In the genomic region with DNA sequence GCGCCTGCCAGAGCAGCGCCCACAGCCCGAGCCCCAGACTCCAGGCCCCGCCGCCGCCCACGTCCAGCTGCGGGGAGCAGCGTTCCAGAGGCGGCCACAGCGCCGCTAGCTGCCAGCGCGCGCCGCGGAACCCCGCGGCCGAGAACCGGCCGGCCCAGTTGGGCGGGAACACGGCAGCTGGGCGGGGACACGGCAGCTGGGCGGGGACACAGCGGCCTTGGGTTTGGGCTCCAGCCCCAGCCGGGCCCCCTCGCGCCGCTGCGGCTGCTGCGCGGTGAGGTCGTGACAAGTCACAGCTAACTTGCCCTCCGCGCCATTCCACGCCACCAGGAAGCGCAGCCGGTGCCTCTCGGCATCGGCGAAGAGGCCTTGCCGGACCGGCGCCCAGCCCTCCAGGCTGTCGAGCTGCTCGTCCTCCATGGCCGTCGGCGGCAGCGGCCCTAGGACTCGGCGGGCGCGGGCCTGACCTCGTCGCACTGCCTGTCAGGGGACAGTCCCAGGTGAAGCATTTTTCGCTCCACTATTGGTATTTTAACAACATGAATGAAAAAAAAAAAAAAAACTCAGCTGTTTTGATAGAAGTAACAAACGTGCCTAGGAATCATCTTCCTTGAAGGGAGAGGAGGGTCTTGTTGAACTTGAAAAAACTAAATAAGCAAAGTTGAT, we compare ENCODE assay signal across 8 cellular contexts. TPM values are rescaled to one million over a fixed set of nuclear protein-coding genes. Genes with fewer than 3 reads are reported as not detected.
DNase-seq lines count a peak whose midpoint lies in the region; ATAC-seq, FAIRE-seq and TF ChIP-seq lines count a peak whose summit lies in the region.
"Not testable (repeated sequence)": the region's sequence is repeated elsewhere in the genome, so short reads cannot be mapped to it uniquely, and the experiment has no call there.

No MANE protein-coding gene starts in this region.

- not testable (repeated sequence) for TF ChIP-seq CTCF in HepG2 (CRISPR knock-in tag; IDR thresholded peaks at IDR 0.05); upper lobe of right lung (IDR thresholded peaks at IDR 0.05)

- not testable (repeated sequence) for H3K4me1 ChIP-seq in ectodermal cell (ENCODE audit: control insufficient read depth, insufficient read depth, low read length); HepG2 (ENCODE audit: insufficient read depth, low read length); skeletal muscle tissue (ENCODE audit: control insufficient read depth in 3 of 3, insufficient read depth in 3 of 3, low read length in 3 of 3); upper lobe of right lung

- CTCF ChIA-PET in HepG2 (lab: Yijun Ruan, JAX; ENCODE audit: low intra/inter-chr PET ratio, low total read pairs) = not testable (repeated sequence)

- H2AFZ ChIP-seq in HepG2 (ENCODE audit: low read length) = not testable (repeated sequence)

- H3K27ac ChIP-seq in ectodermal cell (ENCODE audit: insufficient read depth, low read depth, low read length, poor library complexity, severe bottlenecking) = not testable (repeated sequence)
- H3K27ac ChIP-seq in HepG2 (ENCODE audit: extremely low read length, insufficient read depth, low read length) (peak overlapping the region; percentile 55), skeletal muscle tissue (ENCODE audit: low read depth, low read length) (peak overlapping the region; percentile 54), upper lobe of right lung (peak overlapping the region; percentile 84)

- peak overlapping the region; percentile 64 for H3K9ac ChIP-seq in HepG2 (ENCODE audit: insufficient read depth, low read depth, low read length)
- H3K9ac ChIP-seq in skeletal muscle tissue (ENCODE audit: low read depth in 1 of 3, low read length in 3 of 3) = peak overlapping the region in 2 of 3 donors; percentile 67 to 77

- DNase-seq in NAMALWA (ENCODE audit: low spot score) (peak; percentile 33), HepG2 (ENCODE audit: low spot score) (peak; percentile 0), upper lobe of right lung (peak; percentile 83)
- peak; percentile 36 for DNase-seq in activated CD8-positive, alpha-beta memory T cell treated with anti-CD3 and anti-CD28 coated beads, Interleukin-2, amount 50 U/mL, for 4 hours

- peak overlapping the region; percentile 25 for H3K4me3 ChIP-seq in ectodermal cell (ENCODE audit: insufficient read depth, low read depth, low read length)
- H3K4me3 ChIP-seq in HepG2 (replicated peaks in 1 of 3; ENCODE audit: insufficient read depth in 1 of 3, low read depth in 2 of 3, low read length in 3 of 3) = peak overlapping the region in 2 of 3 experiments; percentile 43 to 60; a peak in 4 of 6 replicates
- H3K4me3 ChIP-seq in skeletal muscle tissue (ENCODE audit: low read length in 3 of 3) = peak overlapping the region; percentile 56 to 65 (median 61)
- peak overlapping the region; percentile 62 for H3K4me3 ChIP-seq in upper lobe of right lung

- not testable (repeated sequence) for H3K9me3 ChIP-seq in ectodermal cell (ENCODE audit: control insufficient read depth, low read length); HepG2 (ENCODE audit: low read length); skeletal muscle tissue (ENCODE audit: control insufficient read depth in 3 of 3, low read length in 3 of 3); upper lobe of right lung

- TF ChIP-seq POLR2A in HepG2 (IDR thresholded peaks at IDR 0.05; ENCODE audit: insufficient read depth in 1 of 2, low read depth in 2 of 2, low read length in 2 of 2) = not testable (repeated sequence)

- H3K36me3 ChIP-seq in ectodermal cell (ENCODE audit: control insufficient read depth, insufficient read depth, low read length); HepG2 (replicated peaks in 1 of 2; ENCODE audit: control insufficient read depth in 1 of 2, insufficient read depth in 2 of 2, low read length in 2 of 2); skeletal muscle tissue (ENCODE audit: control insufficient read depth in 3 of 3, insufficient read depth in 3 of 3, low read length in 3 of 3); upper lobe of right lung: not testable (repeated sequence)

- H3K4me2 ChIP-seq in HepG2 (ENCODE audit: low read depth, low read length) = peak overlapping the region; percentile 42; the same call in 1 of the 2 replicates

- POLR2A ChIA-PET in HepG2 (lab: Yijun Ruan, JAX) = not testable (repeated sequence)

- ATAC-seq in GM18861 (IDR thresholded peaks at IDR 0.05; ENCODE audit: unreplicated experiment) (peak; percentile 72), HG02840 (IDR thresholded peaks at IDR 0.05; ENCODE audit: low FRiP score, unreplicated experiment) (peak; percentile 91), HepG2 (peak; percentile 98), upper lobe of right lung (peak; percentile 99)

- H3K27me3 ChIP-seq in ectodermal cell (ENCODE audit: control insufficient read depth, insufficient read depth, low read length, poor library complexity, severe bottlenecking); HepG2 (ENCODE audit: control insufficient read depth in 1 of 2, insufficient read depth in 2 of 2, low read length in 2 of 2); skeletal muscle tissue (ENCODE audit: control insufficient read depth in 3 of 3, insufficient read depth in 3 of 3, low read length in 3 of 3); upper lobe of right lung: not testable (repeated sequence)

- H4K20me1 ChIP-seq in HepG2 (ENCODE audit: insufficient read depth, low read length) = not testable (repeated sequence)

- intact Hi-C loops in HepG2 (cut with micrococcal nuclease; ENCODE audit: unreplicated experiment); upper lobe of right lung (cut with DNase I): not testable (repeated sequence)

- not testable (repeated sequence) for H3K79me2 ChIP-seq in HepG2 (ENCODE audit: insufficient read depth, low read length)

- not testable (repeated sequence) for FAIRE-seq in HepG2 (lab: Jason Lieb, UNC)

- TF ChIP-seq EP300 in HepG2 (IDR thresholded peaks at IDR 0.05; ENCODE audit: low read depth in 2 of 2, low read length in 2 of 2); HepG2 (CRISPR knock-in tag; IDR thresholded peaks at IDR 0.05; ENCODE audit: borderline replicate concordance): not testable (repeated sequence)

- 5 to 8% methylated on average over 12 to 13 of the region's 61 CpGs for WGBS in ectodermal cell, 2 experiments
- 0% methylated on average over 1 of the region's 61 CpGs for WGBS in HepG2 (ENCODE audit: low lambda C conversion rate)

- TSS peak; percentile 73 for BruUV-seq in HepG2 (replicated peaks; lab: Mats Ljungman, UMichigan)

- peak; percentile 29; the same call in 1 of the 2 replicates for TF ChIP-seq RAD21 in HepG2 (CRISPR knock-in tag; IDR thresholded peaks at IDR 0.05)

- in situ Hi-C loops in HepG2 (cut with HindIII; ENCODE audit: extremely low pct_ligation_motif_present, low pct_unique_long_range_greater_than_20kb) = not testable (repeated sequence)

TF ChIP-seq in HepG2, 621 proteins besides CTCF, POLR2A, EP300 and RAD21 (continues in another document):
- peak; percentile 38; the same call in 1 of the 2 replicates for TF ChIP-seq TAF1 (CRISPR knock-in tag; IDR thresholded peaks at IDR 0.05)

RNA-seq across cellular contexts. Expression of gene GOLGA8N, which starts 56.6 kb away (rescaled TPM):
- polyA plus RNA-seq in ectodermal cell (2013, experiment 1 of 4) = 0.17 TPM
- polyA plus RNA-seq in ectodermal cell (2013, experiment 2 of 4) = 0.14 TPM
- 0.27 TPM for polyA plus RNA-seq in ectodermal cell (2013, experiment 3 of 4)
- 0.24 TPM for polyA plus RNA-seq in ectodermal cell (2013, experiment 4 of 4)
- total RNA-seq in HepG2 (2016; rRNA removed; fragmentation: Illumina TruSeq; extraction: Trizol) (0.49 and 0.66 TPM in 2 replicates), skeletal muscle tissue (5.2 TPM), upper lobe of right lung (14.1 TPM)
- not detected in 2 replicates for total RNA-seq in HepG2 (2016; cell fraction: cytosol; rRNA removed; fragmentation: Illumina TruSeq; extraction: Trizol; ENCODE audit: low read depth)
- total RNA-seq in HepG2 (2016; cell fraction: insoluble cytoplasmic fraction; rRNA removed; fragmentation: Illumina TruSeq; extraction: Trizol) = 0.18 and 1.7 TPM in 2 replicates
- 0.15 and 0.55 TPM in 2 replicates for total RNA-seq in HepG2 (2016; cell fraction: membrane; rRNA removed; fragmentation: Illumina TruSeq; extraction: Trizol)
- 0.53 and 0.78 TPM in 2 replicates for total RNA-seq in HepG2 (2016; cell fraction: nucleus; rRNA removed; fragmentation: Illumina TruSeq; extraction: Trizol)
- 1.6 and 2.1 TPM in 2 replicates for polyA plus RNA-seq in HepG2 (2011; rRNA removed)
- 0.09 and 0.15 TPM in 2 replicates for polyA plus RNA-seq in HepG2 (2011; cell fraction: cytosol; rRNA removed)
- 4.7 TPM in 2 replicates for polyA plus RNA-seq in HepG2 (2011; cell fraction: nucleus; rRNA removed)
- 1.2 and 2.6 TPM in 2 replicates for polyA plus RNA-seq in HepG2 (2012)
- polyA plus RNA-seq in HepG2 (2016; cell fraction: cytosol; fragmentation: Illumina TruSeq; extraction: Trizol; ENCODE audit: low read depth) = not detected in 2 replicates
- 0.09 and 0.12 TPM in 2 replicates for polyA plus RNA-seq in HepG2 (2016; cell fraction: insoluble cytoplasmic fraction; fragmentation: Illumina TruSeq; extraction: Trizol; ENCODE audit: low read depth)
- 0.07 TPM in 1 of 2 replicates, not detected in the other for polyA plus RNA-seq in HepG2 (2016; cell fraction: membrane; fragmentation: Illumina TruSeq; extraction: Trizol; ENCODE audit: low read depth)
- 2.9 TPM in 2 replicates for polyA plus RNA-seq in HepG2 (2016; cell fraction: nucleus; fragmentation: Illumina TruSeq; extraction: Trizol; ENCODE audit: insufficient read depth, low read depth)
- 1.6 and 2.5 TPM in 2 replicates for polyA minus RNA-seq in HepG2 (2011; rRNA and poly(A)+ RNA removed; ENCODE audit: low replicate concordance)
- 0.89 TPM in 1 of 2 replicates, not detected in the other for polyA minus RNA-seq in HepG2 (2011; cell fraction: cytosol; rRNA and poly(A)+ RNA removed)
- polyA minus RNA-seq in HepG2 (2011; cell fraction: nucleus; rRNA and poly(A)+ RNA removed) = 3.4 and 5.0 TPM in 2 replicates

Comparison
In these comparisons a context has a peak if more than half of its experiments do, and no peak if none do; other contexts are left out.
1. DNase-seq: peak in every context shown above with its lines; median percentile 83 in upper lobe of right lung; 36 in activated CD8-positive, alpha-beta memory T cell treated with anti-CD3 and anti-CD28 coated beads, Interleukin-2, amount 50 U/mL, for 4 hours; 33 in NAMALWA; 0 in HepG2.